ENCODE assay signal across 25 cellular contexts in genomic region chr3:156371683-156372082, GRCh38.
"Had no signal": no experiment of that assay in that cellular context is flagged by ENCODE, and none has a peak within 500 bp of the region (broad histone marks: within the 10 kb centered on the region; RNA-seq: fewer than 3 reads in every experiment).

No MANE protein-coding gene starts in this region.

- H3K4me1 ChIP-seq: parathyroid adenoma, right lobe of liver had no signal

- H3K4me3 ChIP-seq: dorsolateral prefrontal cortex, lung, mucosa of descending colon, right lobe of liver, thyroid gland had no signal

- ATAC-seq: esophagus mucosa; left lobe of liver; natural killer cell treated with Interleukin-12 subunit alpha and Interleukin-12 subunit beta and Interleukin-15 and Interleukin-18, amount 100 ng/mL, for 72 hours; stimulated activated naive CD8-positive, alpha-beta T cell treated with anti-CD3 and anti-CD28 coated beads, Interleukin-15, amount 100 ng/mL, for 72 hours had no signal

- H3K4me3 Mint-ChIP-seq: memory B cell; mesothelial cell of epicardium; naive B cell; natural killer cell treated with Interleukin-12 subunit alpha and Interleukin-12 subunit beta and Interleukin-15 and Interleukin-18, amount 100 ng/mL, for 72 hours; neural crest cell; stimulated activated naive CD8-positive, alpha-beta T cell treated with anti-CD3 and anti-CD28 coated beads, Interleukin-15, amount 100 ng/mL, for 72 hours; type B pancreatic cell had no signal

- H3K4me1 Mint-ChIP-seq: memory B cell; naive B cell; neural crest cell; stimulated activated naive CD8-positive, alpha-beta T cell treated with anti-CD3 and anti-CD28 coated beads, Interleukin-15, amount 100 ng/mL, for 72 hours had no signal

- H3K27me3 ChIP-seq: dorsolateral prefrontal cortex, neutrophil, right lobe of liver, thyroid gland had no signal

- H3K36me3 Mint-ChIP-seq: memory B cell; mesothelial cell of epicardium; naive B cell; natural killer cell treated with Interleukin-12 subunit alpha and Interleukin-12 subunit beta and Interleukin-15 and Interleukin-18, amount 100 ng/mL, for 72 hours; type B pancreatic cell had no signal

- H3K9ac ChIP-seq: parathyroid adenoma had no signal

- H2AFZ ChIP-seq: parathyroid adenoma had no signal

- H3K27ac ChIP-seq: epithelial cell of prostate, neutrophil, parathyroid adenoma, right lobe of liver, thyroid gland had no signal

- H3K9me3 ChIP-seq: mucosa of descending colon, neutrophil, right lobe of liver, thyroid gland had no signal

- H3K27ac Mint-ChIP-seq: memory B cell; mesothelial cell of epicardium; naive B cell; natural killer cell treated with Interleukin-12 subunit alpha and Interleukin-12 subunit beta and Interleukin-15 and Interleukin-18, amount 100 ng/mL, for 72 hours; progenitor cell of endocrine pancreas; stimulated activated naive CD8-positive, alpha-beta T cell treated with anti-CD3 and anti-CD28 coated beads, Interleukin-15, amount 100 ng/mL, for 72 hours; type B pancreatic cell had no signal

- H3K9me3 Mint-ChIP-seq: memory B cell; mesothelial cell of epicardium; naive B cell; natural killer cell treated with Interleukin-12 subunit alpha and Interleukin-12 subunit beta and Interleukin-15 and Interleukin-18, amount 100 ng/mL, for 72 hours; neural crest cell; stimulated activated naive CD8-positive, alpha-beta T cell treated with anti-CD3 and anti-CD28 coated beads, Interleukin-15, amount 100 ng/mL, for 72 hours; type B pancreatic cell had no signal

- H3K79me2 ChIP-seq: parathyroid adenoma had no signal

- DNase-seq: dorsolateral prefrontal cortex; effector CD4-positive, alpha-beta T cell; mucosa of descending colon; naive B cell; right lobe of liver; small intestine; stimulated activated CD4-positive, alpha-beta T cell treated with anti-CD3 and anti-CD28 coated beads, Interleukin-12 subunit alpha, Interleukin-12 subunit beta, amount 100 ng/mL, for 4 hours; stimulated activated CD4-positive, alpha-beta T cell treated with anti-CD3 and anti-CD28 coated beads, Interleukin-1b, Interleukin-23, amount 100 ng/mL, for 48 hours; stimulated activated CD4-positive, alpha-beta T cell treated with anti-CD3 and anti-CD28 coated beads, Interleukin-4, amount 100 ng/mL, for 1 hour; stimulated activated CD8-positive, alpha-beta memory T cell treated with anti-CD3 and anti-CD28 coated beads, Interleukin-4, amount 100 ng/mL, for 48 hours; stimulated activated naive CD4-positive, alpha-beta T cell; stimulated activated naive CD8-positive, alpha-beta T cell treated with anti-CD3 and anti-CD28 coated beads, Interleukin-15, amount 100 ng/mL, for 72 hours; thyroid gland had no signal

- H3K36me3 ChIP-seq: neutrophil, right lobe of liver, thyroid gland had no signal
